22 cellular contexts compared by ENCODE assay signal in the genomic region with DNA sequence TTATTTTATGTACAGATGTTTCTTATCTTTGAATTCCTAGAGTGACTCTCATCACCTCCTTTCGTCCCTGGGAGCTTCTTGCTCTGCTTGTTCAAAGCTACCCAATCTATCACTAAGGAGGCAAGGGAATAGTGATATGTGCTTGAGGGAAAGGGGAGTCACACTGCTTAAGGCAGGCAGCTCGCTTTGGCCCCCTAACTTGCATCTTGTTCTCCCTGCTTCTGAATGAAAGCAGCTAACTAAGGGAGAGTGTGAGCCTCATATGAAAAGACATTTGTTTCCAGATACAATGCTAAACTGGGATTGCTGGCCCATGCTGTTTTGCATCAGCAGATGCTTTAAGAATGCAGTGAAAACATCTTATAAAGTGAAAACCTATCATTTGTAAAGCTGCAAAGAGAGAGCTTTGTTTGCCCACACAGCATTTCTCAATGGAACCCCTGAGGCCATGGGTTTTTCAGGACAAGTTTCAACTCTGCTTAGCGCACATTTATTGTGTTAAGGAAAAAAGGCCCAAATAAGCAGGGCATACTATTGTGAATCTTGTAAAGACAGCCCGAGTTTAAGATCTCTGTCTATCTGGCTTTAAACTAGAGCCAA.
"Had no signal": no experiment of that assay in that cellular context is flagged by ENCODE, and none has a peak within 500 bp of the region (broad histone marks: within the 10 kb centered on the region; RNA-seq: fewer than 3 reads in every experiment).

No MANE protein-coding gene starts in this region.

- H3K36me3 ChIP-seq: breast epithelium, neutrophil, pancreas, sigmoid colon, thoracic aorta, upper lobe of right lung had no signal

- H3K27me3 ChIP-seq: breast epithelium, neutrophil, pancreas, sigmoid colon, upper lobe of right lung had no signal

- ATAC-seq: activated CD4-positive, CD25-positive, alpha-beta regulatory T cell treated with anti-CD3 and anti-CD28 coated beads, Interleukin-2, amount 50 U/mL, for 24 hours; activated naive CD8-positive, alpha-beta T cell treated with anti-CD3 and anti-CD28 coated beads, Interleukin-2, amount 50 U/mL, for 24 hours; foreskin keratinocyte; naive thymus-derived CD4-positive, alpha-beta T cell; pancreas; stimulated activated memory B cell treated with anti-CD40 and anti-IgM and Interleukin-4, amounts not matched to agents 10 μg/mL and 1 μg/mL and 100 μg/mL, for 72 hours; upper lobe of right lung had no signal

- DNase-seq: activated CD4-positive, alpha-beta T cell treated with anti-CD3 and anti-CD28 coated beads, Interleukin-2, amount 10 ng/mL, durations not matched to agents 7 days and 5 days; activated CD8-positive, alpha-beta memory T cell treated with anti-CD3 and anti-CD28 coated beads, Interleukin-2, amount 50 U/mL, for 48 hours; activated effector memory CD4-positive, alpha-beta T cell treated with Interleukin-2 at 50 U/mL for 16 hours; activated naive CD4-positive, alpha-beta T cell treated with anti-CD3 and anti-CD28 coated beads, Interleukin-2, amount 10 ng/mL, durations not matched to agents 7 days and 5 days; activated naive CD8-positive, alpha-beta T cell treated with anti-CD3 and anti-CD28 coated beads, Interleukin-2, amount 50 U/mL, for 24 hours; activated T-cell treated with anti-CD3 and anti-CD28 coated beads, Interleukin-2, amount 50 U/mL, for 48 hours; aorta; cortex of kidney; effector memory CD4-positive, alpha-beta T cell; foreskin keratinocyte; mesenchymal stem cell; naive thymus-derived CD4-positive, alpha-beta T cell; pancreas; sigmoid colon; stimulated activated CD4-positive, alpha-beta T cell treated with anti-CD3 and anti-CD28 coated beads, Interleukin-4, amount 100 ng/mL, for 24 hours; T1000; upper lobe of right lung had no signal

- H3K27ac ChIP-seq: breast epithelium, foreskin keratinocyte, neutrophil, pancreas, sigmoid colon, thoracic aorta, upper lobe of right lung had no signal

- H3K4me1 ChIP-seq: breast epithelium, foreskin keratinocyte, pancreas, sigmoid colon, upper lobe of right lung had no signal

- H3K9me3 ChIP-seq: breast epithelium, neutrophil, pancreas, sigmoid colon, thoracic aorta, upper lobe of right lung had no signal

- H3K4me3 ChIP-seq: breast epithelium, pancreas, sigmoid colon, thoracic aorta, upper lobe of right lung had no signal
